In genomic region chr3:27290760-27291159, GRCh38 we compare ENCODE assay signal across 26 cellular contexts.
"Had no signal": no experiment of that assay in that cellular context is flagged by ENCODE, and none has a peak within 500 bp of the region (broad histone marks: within the 10 kb centered on the region; RNA-seq: fewer than 3 reads in every experiment).

No MANE protein-coding gene starts in this region.

- H3K27me3 Mint-ChIP-seq: activated CD4-positive, alpha-beta T cell treated with anti-CD3 and anti-CD28 coated beads for 36 hours; activated naive CD8-positive, alpha-beta T cell; activated T-cell treated with anti-CD3 and anti-CD28 coated beads, Interleukin-2, amount 50 U/mL, for 24 hours; activated T-helper 17 cell treated with anti-CD3 and anti-CD28 coated beads, Interleukin-2, amount 50 U/mL, for 72 hours; central memory CD8-positive, alpha-beta T cell; effector memory CD8-positive, alpha-beta T cell; stimulated activated naive CD8-positive, alpha-beta T cell treated with anti-CD3 and anti-CD28 coated beads, Interleukin-15, Interleukin-2, amounts not matched to agents 100 ng/mL and 50 ng/mL, for 24 hours had no signal

- H3K36me3 ChIP-seq: breast epithelium, colonic mucosa, esophagus muscularis mucosa, right lobe of liver, tibial artery had no signal

- H3K27me3 ChIP-seq: breast epithelium, colonic mucosa, dorsolateral prefrontal cortex, esophagus muscularis mucosa, foreskin keratinocyte, right lobe of liver, tibial artery had no signal

- H3K27ac ChIP-seq: breast epithelium, colonic mucosa, dorsolateral prefrontal cortex, esophagus muscularis mucosa, foreskin keratinocyte, right lobe of liver, skin epidermis, tibial artery had no signal

- H3K9me3 ChIP-seq: breast epithelium, colonic mucosa, esophagus muscularis mucosa, right lobe of liver, tibial artery had no signal

- H3K4me1 Mint-ChIP-seq: activated CD4-positive, alpha-beta T cell treated with anti-CD3 and anti-CD28 coated beads for 36 hours; activated T-helper 17 cell treated with anti-CD3 and anti-CD28 coated beads, Interleukin-2, amount 50 U/mL, for 72 hours; central memory CD8-positive, alpha-beta T cell; immature natural killer cell; nephron had no signal

- H3K4me3 Mint-ChIP-seq: activated CD4-positive, alpha-beta T cell treated with anti-CD3 and anti-CD28 coated beads for 36 hours; activated naive CD8-positive, alpha-beta T cell; activated T-cell treated with anti-CD3 and anti-CD28 coated beads, Interleukin-2, amount 50 U/mL, for 24 hours; activated T-helper 17 cell treated with anti-CD3 and anti-CD28 coated beads, Interleukin-2, amount 50 U/mL, for 72 hours; central memory CD8-positive, alpha-beta T cell; effector memory CD8-positive, alpha-beta T cell; immature natural killer cell; nephron; stimulated activated naive CD8-positive, alpha-beta T cell treated with anti-CD3 and anti-CD28 coated beads, Interleukin-15, Interleukin-2, amounts not matched to agents 100 ng/mL and 50 ng/mL, for 24 hours; WTC11 had no signal

- H3K9me3 Mint-ChIP-seq: activated T-cell treated with anti-CD3 and anti-CD28 coated beads, Interleukin-2, amount 50 U/mL, for 24 hours; activated T-helper 17 cell treated with anti-CD3 and anti-CD28 coated beads, Interleukin-2, amount 50 U/mL, for 72 hours; central memory CD8-positive, alpha-beta T cell; effector memory CD8-positive, alpha-beta T cell; nephron; stimulated activated naive CD8-positive, alpha-beta T cell treated with anti-CD3 and anti-CD28 coated beads, Interleukin-15, Interleukin-2, amounts not matched to agents 100 ng/mL and 50 ng/mL, for 24 hours; WTC11 had no signal

- H3K36me3 Mint-ChIP-seq: immature natural killer cell, WTC11 had no signal

- H3K4me3 ChIP-seq: breast epithelium, colonic mucosa, esophagus muscularis mucosa, right lobe of liver, skin epidermis, tibial artery had no signal

- DNase-seq: activated CD4-positive, alpha-beta T cell treated with anti-CD3 and anti-CD28 coated beads for 36 hours; activated CD4-positive, alpha-beta T cell treated with anti-CD3 and anti-CD28 coated beads, Interleukin-2, amount 50 U/mL, for 4 hours; activated CD8-positive, alpha-beta memory T cell treated with anti-CD3 and anti-CD28 coated beads for 24 hours; activated CD8-positive, alpha-beta memory T cell treated with anti-CD3 and anti-CD28 coated beads, Interleukin-2, amount 50 U/mL, for 4 hours; activated naive CD4-positive, alpha-beta T cell; activated T-cell treated with anti-CD3 and anti-CD28 coated beads, Interleukin-2, amount 50 U/mL, for 24 hours; colonic mucosa; dorsolateral prefrontal cortex; effector memory CD8-positive, alpha-beta T cell; immature natural killer cell; kidney glomerular epithelial cell; posterior cingulate gyrus; right lobe of liver; stimulated activated CD4-positive, alpha-beta T cell treated with anti-CD3 and anti-CD28 coated beads, Interleukin-1b, Interleukin-23, amount 100 ng/mL, for 48 hours; T1000; tibial artery had no signal

- H3K4me1 ChIP-seq: breast epithelium, colonic mucosa, foreskin keratinocyte, right lobe of liver had no signal

- ATAC-seq: activated CD4-positive, alpha-beta T cell treated with anti-CD3 and anti-CD28 coated beads for 36 hours; activated T-helper 17 cell treated with anti-CD3 and anti-CD28 coated beads, Interleukin-2, amount 50 U/mL, for 72 hours; effector memory CD8-positive, alpha-beta T cell; foreskin keratinocyte; right lobe of liver; WTC11 had no signal

- H3K27ac Mint-ChIP-seq: activated CD4-positive, alpha-beta T cell treated with anti-CD3 and anti-CD28 coated beads for 36 hours; activated naive CD8-positive, alpha-beta T cell; activated T-cell treated with anti-CD3 and anti-CD28 coated beads, Interleukin-2, amount 50 U/mL, for 24 hours; activated T-helper 17 cell treated with anti-CD3 and anti-CD28 coated beads, Interleukin-2, amount 50 U/mL, for 72 hours; effector memory CD8-positive, alpha-beta T cell; immature natural killer cell; nephron; stimulated activated naive CD8-positive, alpha-beta T cell treated with anti-CD3 and anti-CD28 coated beads, Interleukin-15, Interleukin-2, amounts not matched to agents 100 ng/mL and 50 ng/mL, for 24 hours; WTC11 had no signal
